ENCODE assay signal across 15 cellular contexts in the genomic region with DNA sequence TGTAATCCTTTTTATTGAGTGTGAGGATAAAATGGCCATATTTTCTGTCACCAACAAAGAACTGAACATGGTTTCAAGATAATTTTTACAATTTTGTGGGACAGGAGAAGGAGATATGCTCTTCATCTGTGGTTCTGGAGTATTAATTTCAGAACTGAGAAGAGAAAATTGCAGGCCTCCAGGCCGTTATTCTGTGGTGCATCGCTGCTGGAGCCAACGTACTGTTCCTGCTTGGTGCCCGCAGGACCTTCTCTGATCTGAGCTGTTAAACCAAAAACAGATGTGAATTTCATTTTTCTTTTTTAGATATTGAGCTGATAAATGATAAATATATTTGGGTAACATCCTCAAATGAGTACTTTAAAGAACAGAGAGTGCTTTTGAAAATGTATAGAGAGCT.
DNase-seq lines count a peak whose midpoint lies in the region; ATAC-seq lines count a peak whose summit lies in the region.
"Had no signal": no experiment of that assay in that cellular context is flagged by ENCODE, and none has a peak within 500 bp of the region (broad histone marks: within the 10 kb centered on the region; RNA-seq: fewer than 3 reads in every experiment).

No MANE protein-coding gene starts in this region.

- H3K9me3 Mint-ChIP-seq in activated naive CD4-positive, alpha-beta T cell treated with anti-CD3 and anti-CD28 coated beads, Interleukin-2, amount 50 U/mL, for 72 hours = peaks cover 0 to 4% of the 10 kb centered on the region in 2 donors

- DNase-seq in stimulated activated CD4-positive, alpha-beta T cell treated with anti-CD3 and anti-CD28 coated beads, Interleukin-15, amount 100 ng/mL, for 24 hours = peak; percentile 59
- no peak for DNase-seq in stimulated activated CD4-positive, alpha-beta T cell treated with anti-CD3 and anti-CD28 coated beads, Interleukin-12 subunit alpha, Interleukin-12 subunit beta, amount 100 ng/mL, for 4 hours
- DNase-seq in activated naive CD4-positive, alpha-beta T cell treated with anti-CD3 and anti-CD28 coated beads, Interleukin-2, amount 50 U/mL, for 72 hours (ENCODE audit: low spot score in 2 of 2) = peak in 1 of 2 donors; percentile 21
- DNase-seq in DMS114 treated with DMSO at 0.1 percent for 48 hours (lab: John Stamatoyannopoulos, UW; ENCODE audit: unreplicated experiment) (no peak), iPS-NIHi7 (ENCODE audit: extremely low spot score) (no peak)
- DNase-seq: activated CD4-positive, alpha-beta T cell treated with anti-CD3 and anti-CD28 coated beads, Interleukin-2, amount 50 U/mL, for 1 hour; DMS153; Karpas-422; NCI-H1694; NCI-H526; RPMI8226; testis had no signal

- H3K36me3 Mint-ChIP-seq in activated naive CD4-positive, alpha-beta T cell treated with anti-CD3 and anti-CD28 coated beads, Interleukin-2, amount 50 U/mL, for 72 hours = peaks cover 39 to 83% of the 10 kb centered on the region in 2 donors

- peak overlapping the region; percentile 70 to 90 for H3K27ac Mint-ChIP-seq in activated naive CD4-positive, alpha-beta T cell treated with anti-CD3 and anti-CD28 coated beads, Interleukin-2, amount 50 U/mL, for 72 hours

- peak; percentile 43 for ATAC-seq in HG03432 (IDR thresholded peaks at IDR 0.05; ENCODE audit: unreplicated experiment)
- peak; percentile 13 to 20 for ATAC-seq in activated naive CD4-positive, alpha-beta T cell treated with anti-CD3 and anti-CD28 coated beads, Interleukin-2, amount 50 U/mL, for 72 hours
- no peak for ATAC-seq in HG02588 (IDR thresholded peaks at IDR 0.05; ENCODE audit: unreplicated experiment)
- no peak for ATAC-seq in HG03139 (IDR thresholded peaks at IDR 0.05; ENCODE audit: unreplicated experiment)

Comparison
In these comparisons a context has a peak if more than half of its experiments do, and no peak if none do; other contexts are left out.
1. ATAC-seq: peak in HG03432 (single experiment) and activated naive CD4-positive, alpha-beta T cell treated with anti-CD3 and anti-CD28 coated beads, Interleukin-2, amount 50 U/mL, for 72 hours (2 of 2); none in HG02588 (single experiment) and HG03139 (single experiment).